ENCODE assay signal across 8 cellular contexts in the genomic region with DNA sequence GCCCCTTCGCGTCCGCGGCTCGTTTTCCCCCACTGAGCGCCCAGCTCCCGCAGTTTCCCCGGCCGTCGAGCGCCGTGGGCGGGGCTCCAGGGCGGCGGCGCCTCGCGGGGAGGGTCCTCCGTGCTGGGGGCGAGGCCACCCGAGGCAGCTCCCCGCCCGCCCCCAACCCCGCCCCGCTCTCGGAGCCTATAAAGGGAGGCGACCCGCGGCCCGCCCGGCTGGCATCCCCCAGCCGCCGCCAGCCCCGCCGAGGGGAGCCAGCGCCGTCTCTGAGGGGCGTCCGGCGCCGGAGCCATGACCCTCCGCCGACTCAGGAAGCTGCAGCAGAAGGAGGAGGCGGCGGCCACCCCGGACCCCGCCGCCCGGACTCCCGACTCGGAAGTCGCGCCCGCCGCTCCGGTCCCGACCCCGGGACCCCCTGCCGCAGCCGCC. TPM values are rescaled to one million over a fixed set of nuclear protein-coding genes. Genes with fewer than 3 reads are reported as not detected.
A peak's percentile ranks its signal among the peaks of the same experiment; 100 is the strongest.
DNase-seq lines count a peak whose midpoint lies in the region; ATAC-seq and TF ChIP-seq lines count a peak whose summit lies in the region.

A gene (plus strand): TSS at position 221 of the 432 bp plus-strand sequence. CDS start 74 bp downstream, at position 295.

- no peak for TF ChIP-seq CTCF in left lung (IDR thresholded peaks at IDR 0.05)

- H3K4me3 ChIP-seq in left lung = peak within 1 kb of the TSS; percentile 57 to 68

- intact Hi-C loops in left lung (cut with DNase I) = no loop called here

- H3K4me1 ChIP-seq in left lung = peaks cover 17 to 68% of the 10 kb centered on the region in 2 donors

- ATAC-seq in left lung (peak; percentile 64), HG02840 (IDR thresholded peaks at IDR 0.05; ENCODE audit: low FRiP score, unreplicated experiment) (no peak)

- H3K9me3 ChIP-seq in left lung = no peaks in the 10 kb centered on the region

- DNase-seq in AG08395 (ENCODE audit: low spot score) = peak; percentile 74
- peak; percentile 63 for DNase-seq in HuH-7.5 (ENCODE audit: low spot score)
- DNase-seq in activated CD4-positive, alpha-beta T cell treated with anti-CD3 and anti-CD28 coated beads for 1 hour = peak; percentile 77
- peak; percentile 67 to 88 for DNase-seq in left lung
- peak; percentile 80 for DNase-seq in stimulated activated CD4-positive, alpha-beta T cell treated with anti-CD3 and anti-CD28 coated beads, Interleukin-4, amount 100 ng/mL, for 1 hour
- no peak for DNase-seq in GM19240 (ENCODE audit: insufficient read length, low spot score)

- H3K27me3 ChIP-seq in left lung = peaks cover 6 to 47% of the 10 kb centered on the region in 2 donors

- H3K27ac ChIP-seq in cingulate gyrus (ENCODE audit: low read depth, low read length) (peak within 1 kb of the TSS; percentile 60), left lung (peak within 1 kb of the TSS; percentile 82 to 85)

- peaks cover 0 to 12% of the 10 kb centered on the region in 2 donors for H3K36me3 ChIP-seq in left lung

RNA-seq across cellular contexts. Expression of the gene that starts here (rescaled TPM):
- 10 to 100 TPM; 30.6 to 63.7 TPM for total RNA-seq in left lung
